8 cellular contexts compared by ENCODE assay signal in the genomic region with DNA sequence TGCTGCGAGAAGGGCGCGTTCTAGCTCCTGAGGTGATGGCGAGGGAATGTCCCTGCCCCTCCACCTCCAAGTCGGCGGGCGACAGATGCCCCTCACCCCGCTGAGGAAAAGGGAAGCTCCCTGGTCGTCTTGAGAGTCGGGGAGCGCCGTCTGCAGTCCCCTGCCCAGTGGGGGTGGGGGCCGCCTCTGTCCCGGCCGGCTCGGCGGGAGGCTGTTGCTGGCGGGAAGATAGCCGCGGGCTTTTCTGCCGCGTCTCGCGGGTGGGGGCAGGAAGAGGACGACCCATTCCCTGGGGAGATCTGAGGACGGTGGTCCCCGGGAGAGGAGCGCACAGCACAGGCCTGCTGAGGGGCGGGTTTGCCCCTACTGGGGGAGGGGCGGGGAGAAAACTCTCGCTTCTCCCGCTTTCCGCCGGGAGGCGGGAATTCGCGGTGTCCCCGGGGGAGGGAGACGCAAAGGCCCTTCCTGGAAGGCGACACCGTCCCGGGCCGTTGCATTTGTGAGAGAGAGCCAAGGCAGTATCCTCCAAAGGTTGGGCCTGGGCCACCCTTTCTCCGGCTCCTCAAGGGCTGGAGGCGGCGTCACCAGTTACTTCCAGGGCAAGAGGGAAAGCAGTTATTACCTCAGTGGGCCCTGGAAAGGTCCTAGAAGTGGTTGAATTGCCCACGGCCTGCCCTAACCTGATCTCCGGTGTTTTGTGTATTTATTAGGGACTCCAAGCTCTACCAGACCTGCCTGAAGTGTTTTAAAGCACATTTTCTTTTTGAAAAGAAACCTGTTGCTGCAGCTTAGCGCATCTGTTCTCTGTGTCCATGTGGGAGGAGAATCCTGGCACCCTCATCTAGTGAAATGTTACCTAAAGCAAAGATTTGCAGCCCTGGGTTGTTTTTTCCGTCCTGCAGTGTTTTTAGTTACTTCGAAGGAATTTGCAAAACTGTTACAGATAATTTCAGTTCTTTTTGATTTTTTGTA. TPM values are rescaled to one million over a fixed set of nuclear protein-coding genes. Genes with fewer than 3 reads are reported as not detected.
A peak's percentile ranks its signal among the peaks of the same experiment; 100 is the strongest.
DNase-seq lines count a peak whose midpoint lies in the region; ATAC-seq, FAIRE-seq and TF ChIP-seq lines count a peak whose summit lies in the region.

No MANE protein-coding gene starts in this region.

- in situ Hi-C loops in K562 (cut with MboI), result no loop called here

- CTCF ChIA-PET in K562 (lab: Yijun Ruan, JAX; ENCODE audit: low intra/inter-chr PET ratio), result interaction anchor here (0.7 kb wide), 1 partner anchor 363 kb away, joined by 6 read pairs; no protein-coding TSS in a partner anchor

- H3K4me1 ChIP-seq in K562 (replicated peaks in 1 of 2; ENCODE audit: control insufficient read depth in 2 of 2, insufficient read depth in 2 of 2, low read length in 2 of 2) (peaks cover 34 to 38% of the 10 kb centered on the region in 2 experiments), prostate gland (replicated peaks) (no peaks in the 10 kb centered on the region)

- under 1% methylated on average over 42 of the region's 51 CpGs for WGBS in K562 (ENCODE audit: insufficient coverage, low coverage, missing lambda C conversion rate)
- under 1% methylated on average over 50 of the region's 51 CpGs for WGBS in prostate gland

- TF ChIP-seq EP300 in K562 (IDR thresholded peaks at IDR 0.05; ENCODE audit: low read length), result no peak

- intact Hi-C loops in K562 (cut with micrococcal nuclease) (loop anchor here (5.0 kb wide), 1 partner anchor 426 kb away; a partner anchor contains a TSS), prostate gland (cut with DNase I) (no loop called here)

- ATAC-seq in HG02642 (IDR thresholded peaks at IDR 0.05; ENCODE audit: poor library complexity, unreplicated experiment) (peak; percentile 21), K562 (peak; percentile 36)

- H4K20me1 ChIP-seq in SU-DHL-6 (ENCODE audit: low read depth, low read length) (peaks cover 3% of the 10 kb centered on the region; the same call in 1 of the 2 replicates), K562 (replicated peaks; ENCODE audit: control insufficient read depth, insufficient read depth, low read length) (peaks cover 18% of the 10 kb centered on the region; the same call in 1 of the 2 replicates)

- H3F3A ChIP-seq in SU-DHL-6 (ENCODE audit: insufficient read depth), result peaks cover 17% of the 10 kb centered on the region

- H3K27me3 ChIP-seq in SU-DHL-6 (ENCODE audit: low read length) (no peaks in the 10 kb centered on the region), K562 (ENCODE audit: control insufficient read depth in 2 of 2, insufficient read depth in 2 of 2, low read length in 2 of 2) (no peaks in the 10 kb centered on the region), prostate gland (replicated peaks; ENCODE audit: insufficient read depth) (no peaks in the 10 kb centered on the region)

- H3K36me3 ChIP-seq in SU-DHL-6 (ENCODE audit: low read length) (peaks cover 6% of the 10 kb centered on the region), K562 (ENCODE audit: control insufficient read depth, insufficient read depth, low read length) (peaks cover 36% of the 10 kb centered on the region; the same call in 2 of the 3 replicates), prostate gland (no peaks in the 10 kb centered on the region)

- FAIRE-seq in K562 (lab: Jason Lieb, UNC) (no peak), D721Med (lab: Jason Lieb, UNC) (no peak)

- POLR2A ChIA-PET in K562 (lab: Yijun Ruan, JAX), result interaction anchor here (0.6 to 2.7 kb wide), 16 partner anchors 9 to 1933 kb away, joined by 3 to 7 read pairs (median 3); no protein-coding TSS in a partner anchor

- BruUV-seq in K562 (replicated peaks; lab: Mats Ljungman, UMichigan), result TSS peak; percentile 76

- H3K4me2 ChIP-seq in SU-DHL-6 (ENCODE audit: low read depth, low read length, poor library complexity, severe bottlenecking) (peak overlapping the region; percentile 89), K562 (ENCODE audit: insufficient read depth, low read length) (peak overlapping the region; percentile 95)

- TF ChIP-seq POLR2A in K562 (conservative IDR thresholded peaks at IDR 0.05) (peak; percentile 73), prostate gland (IDR thresholded peaks at IDR 0.05) (peak; percentile 35)

- DNase-seq in GM03348 (ENCODE audit: low spot score) (peak; percentile 80), NCI-H1048 (lab: John Stamatoyannopoulos, UW) (peak; percentile 29), K562 (ENCODE audit: extremely low read depth in 1 of 4, low spot score in 3 of 4) (peak; percentile 83 to 87 (median 86)), hippocampal formation (lab: John Stamatoyannopoulos, UW) (peak; percentile 19 to 60), prostate gland (ENCODE audit: low spot score) (peak; percentile 74), D721Med (ENCODE audit: insufficient read length, low spot score) (no peak)

- peak overlapping the region; percentile 90 for H3K9ac ChIP-seq in SU-DHL-6 (ENCODE audit: low read length)
- H3K9ac ChIP-seq in K562 (ENCODE audit: insufficient read depth in 1 of 2, low read depth in 2 of 2, low read length in 2 of 2), result peak overlapping the region; percentile 98 to 99

- TF ChIP-seq RAD21 in K562 (CRISPR knock-in tag; conservative IDR thresholded peaks at IDR 0.05 in 1 of 2, IDR thresholded peaks at IDR 0.05 in 1 of 2), result no peak

- H3K9me3 ChIP-seq in SU-DHL-6 (ENCODE audit: insufficient read depth, low read length) (no peaks in the 10 kb centered on the region), K562 (replicated peaks; ENCODE audit: control insufficient read depth, insufficient read depth, low read depth, low read length) (no peaks in the 10 kb centered on the region), prostate gland (no peaks in the 10 kb centered on the region)

- H2AFZ ChIP-seq in SU-DHL-6 (ENCODE audit: low read depth, low read length, severe bottlenecking), result peak overlapping the region; percentile 54
- H2AFZ ChIP-seq in K562 (ENCODE audit: low read depth, low read length), result peak overlapping the region; percentile 94

- no peaks in the 10 kb centered on the region for H3K9me2 ChIP-seq in SU-DHL-6 (replicated peaks; ENCODE audit: insufficient read depth, low read length)

- H3K79me2 ChIP-seq in SU-DHL-6 (ENCODE audit: insufficient read depth, low read length), result peaks cover 51% of the 10 kb centered on the region
- H3K79me2 ChIP-seq in K562 (ENCODE audit: control insufficient read depth, insufficient read depth, low read length), result peaks cover 93% of the 10 kb centered on the region

- H3K4me3 ChIP-seq in SU-DHL-6 (ENCODE audit: insufficient read depth, low read length, poor library complexity, severe bottlenecking), result peak overlapping the region; percentile 82
- peak overlapping the region; percentile 74 for H3K4me3 ChIP-seq in K562
- peak overlapping the region; percentile 72 to 95 for H3K4me3 ChIP-seq in prostate gland

- peak overlapping the region; percentile 85 for H3K27ac ChIP-seq in SU-DHL-6 (ENCODE audit: low read depth, low read length)
- peak overlapping the region; percentile 97 for H3K27ac ChIP-seq in K562 (ENCODE audit: extremely low read depth, low read depth, low read length)
- peak overlapping the region; percentile 96 to 99 for H3K27ac ChIP-seq in prostate gland

- H3K9me1 ChIP-seq in K562 (ENCODE audit: control insufficient read depth, insufficient read depth, low read length), result no peaks in the 10 kb centered on the region

- TF ChIP-seq CTCF in SU-DHL-6 (IDR thresholded peaks at IDR 0.05; ENCODE audit: insufficient read depth, low read length, poor library complexity, severe bottlenecking), result no peak
- TF ChIP-seq CTCF in K562 (IDR thresholded peaks at IDR 0.05 in 2 of 3, conservative IDR thresholded peaks at IDR 0.05 in 1 of 3; ENCODE audit: insufficient read depth in 2 of 3, low read depth in 1 of 3, low read length in 3 of 3), result no peak
- TF ChIP-seq CTCF in prostate gland (IDR thresholded peaks at IDR 0.05), result no peak
- no peak for TF ChIP-seq CTCF in D721Med (IDR thresholded peaks at IDR 0.05; ENCODE audit: insufficient read depth, missing control alignments)

RNA-seq across cellular contexts. Expression of a gene that starts 0.6 kb away (rescaled TPM):
- 129 and 333 TPM in 2 replicates for total RNA-seq in K562 (2011; cell fraction: chromatin; rRNA removed; ENCODE audit: low replicate concordance)
- 72.0 and 90.1 TPM in 2 replicates for total RNA-seq in K562 (2011; cell fraction: nucleolus; rRNA removed)
- total RNA-seq in K562 (2011; cell fraction: nucleoplasm; rRNA removed), result 168 and 289 TPM in 2 replicates
- total RNA-seq in K562 (2014; rRNA removed) (22.8 and 25.7 TPM in 2 replicates), K562 (2014; rRNA removed; fragmentation: Illumina TruSeq; extraction: Trizol) (60.2 and 71.1 TPM in 2 replicates), K562 (2015; rRNA removed; fragmentation: Illumina TruSeq; extraction: Trizol) (36.3 and 45.2 TPM in 2 replicates), K562 (2021) (39.7 and 51.4 TPM in 2 replicates), prostate gland (10 to 100 TPM; 27.1 to 72.5 TPM)
- polyA plus RNA-seq in K562 (2011; rRNA removed) (58.9 and 59.8 TPM in 2 replicates), K562 (2014; fragmentation: Illumina TruSeq; extraction: Trizol) (29.4 and 32.9 TPM in 2 replicates), K562 (2014; fragmentation: Nextera tagmentation; extraction: Ambion mirVana) (10 to 100 TPM; 22.9 to 31.8 TPM), K562 (2014; rRNA removed) (29.3 and 37.7 TPM in 2 replicates)
- 11.6 and 25.9 TPM in 2 replicates for polyA plus RNA-seq in K562 (2011; cell fraction: cytosol; rRNA removed)
- 46.3 and 64.2 TPM in 2 replicates for polyA plus RNA-seq in K562 (2011; cell fraction: nucleus; rRNA removed)
- polyA plus RNA-seq in K562 (2012), result 17.6 and 23.2 TPM in 2 replicates
- polyA minus RNA-seq in K562 (2011; rRNA and poly(A)+ RNA removed), result 81.4 and 115 TPM in 2 replicates
- polyA minus RNA-seq in K562 (2011; cell fraction: cytosol; rRNA and poly(A)+ RNA removed), result 23.3 and 23.8 TPM in 2 replicates
- polyA minus RNA-seq in K562 (2011; cell fraction: nucleus; rRNA and poly(A)+ RNA removed), result 27.1 and 58.4 TPM in 2 replicates

RNA-seq across cellular contexts. Expression of a gene that starts 0.9 kb away (rescaled TPM):
- 469 and 618 TPM in 2 replicates for total RNA-seq in K562 (2011; cell fraction: chromatin; rRNA removed; ENCODE audit: low replicate concordance)
- 286 and 302 TPM in 2 replicates for total RNA-seq in K562 (2011; cell fraction: nucleolus; rRNA removed)
- 416 and 469 TPM in 2 replicates for total RNA-seq in K562 (2011; cell fraction: nucleoplasm; rRNA removed)
- total RNA-seq in K562 (2014; rRNA removed), result 336 and 418 TPM in 2 replicates
- total RNA-seq in K562 (2014; rRNA removed; fragmentation: Illumina TruSeq; extraction: Trizol), result 207 and 229 TPM in 2 replicates
- 127 TPM in 2 replicates for total RNA-seq in K562 (2015; rRNA removed; fragmentation: Illumina TruSeq; extraction: Trizol)
- 276 and 306 TPM in 2 replicates for total RNA-seq in K562 (2021)
- polyA plus RNA-seq in K562 (2011; rRNA removed), result 166 and 174 TPM in 2 replicates
- 69.3 and 114 TPM in 2 replicates for polyA plus RNA-seq in K562 (2011; cell fraction: cytosol; rRNA removed)
- polyA plus RNA-seq in K562 (2011; cell fraction: nucleus; rRNA removed), result 229 and 316 TPM in 2 replicates
- 197 and 532 TPM in 2 replicates for polyA plus RNA-seq in K562 (2012)
- 312 and 330 TPM in 2 replicates for polyA plus RNA-seq in K562 (2014; fragmentation: Illumina TruSeq; extraction: Trizol)
- polyA plus RNA-seq in K562 (2014; fragmentation: Nextera tagmentation; extraction: Ambion mirVana), result 10 to 100 TPM; 66.2 to 92.8 TPM
- polyA plus RNA-seq in K562 (2014; rRNA removed), result 182 and 201 TPM in 2 replicates
- polyA minus RNA-seq in K562 (2011; rRNA and poly(A)+ RNA removed), result 215 and 273 TPM in 2 replicates
- polyA minus RNA-seq in K562 (2011; cell fraction: cytosol; rRNA and poly(A)+ RNA removed), result 116 and 173 TPM in 2 replicates
- 55.7 and 137 TPM in 2 replicates for polyA minus RNA-seq in K562 (2011; cell fraction: nucleus; rRNA and poly(A)+ RNA removed)
- 10 to 100 TPM; 32.0 to 63.5 TPM for total RNA-seq in prostate gland

RNA-seq across cellular contexts. Expression of a gene that starts 52.6 kb away (rescaled TPM):
- 1.1 and 2.3 TPM in 2 replicates for total RNA-seq in K562 (2011; cell fraction: chromatin; rRNA removed; ENCODE audit: low replicate concordance)
- 1.3 and 2.0 TPM in 2 replicates for total RNA-seq in K562 (2011; cell fraction: nucleolus; rRNA removed)
- total RNA-seq in K562 (2011; cell fraction: nucleoplasm; rRNA removed), result 0.59 and 1.1 TPM in 2 replicates
- 0.14 and 0.61 TPM in 2 replicates for total RNA-seq in K562 (2014; rRNA removed)
- total RNA-seq in K562 (2014; rRNA removed; fragmentation: Illumina TruSeq; extraction: Trizol), result 0.25 and 0.48 TPM in 2 replicates
- 0.22 and 0.41 TPM in 2 replicates for total RNA-seq in K562 (2015; rRNA removed; fragmentation: Illumina TruSeq; extraction: Trizol)
- total RNA-seq in K562 (2021), result 0.38 and 0.56 TPM in 2 replicates
- polyA plus RNA-seq in K562 (2011; rRNA removed), result 2.1 and 2.5 TPM in 2 replicates
- 1.3 and 1.6 TPM in 2 replicates for polyA plus RNA-seq in K562 (2011; cell fraction: cytosol; rRNA removed)
- 5.0 and 6.0 TPM in 2 replicates for polyA plus RNA-seq in K562 (2011; cell fraction: nucleus; rRNA removed)
- 0.42 and 0.81 TPM in 2 replicates for polyA plus RNA-seq in K562 (2012)
- polyA plus RNA-seq in K562 (2014; fragmentation: Illumina TruSeq; extraction: Trizol), result 0.17 and 0.25 TPM in 2 replicates
- under 1 TPM; 0.06 to 0.10 TPM for polyA plus RNA-seq in K562 (2014; fragmentation: Nextera tagmentation; extraction: Ambion mirVana)
- 0.12 and 0.24 TPM in 2 replicates for polyA plus RNA-seq in K562 (2014; rRNA removed)
- polyA minus RNA-seq in K562 (2011; rRNA and poly(A)+ RNA removed), result 2.6 and 3.1 TPM in 2 replicates
- 0.38 TPM in 1 of 2 replicates, not detected in the other for polyA minus RNA-seq in K562 (2011; cell fraction: cytosol; rRNA and poly(A)+ RNA removed)
- polyA minus RNA-seq in K562 (2011; cell fraction: nucleus; rRNA and poly(A)+ RNA removed), result 0.13 and 1.3 TPM in 2 replicates
- 10 to 100 TPM in 1 of 2 donors, 1 to 10 TPM in 1; 1.5 to 19.1 TPM for total RNA-seq in prostate gland
